16 cellular contexts compared by ENCODE assay signal in genomic region chr13:113400621-113401451, GRCh38. TPM values are rescaled to one million over a fixed set of nuclear protein-coding genes. Genes with fewer than 3 reads are reported as not detected.
DNase-seq lines count a peak whose midpoint lies in the region; ATAC-seq and TF ChIP-seq lines count a peak whose summit lies in the region.
"Had no signal": no experiment of that assay in that cellular context is flagged by ENCODE, and none has a peak within 500 bp of the region (broad histone marks: within the 10 kb centered on the region; RNA-seq: fewer than 3 reads in every experiment).

No MANE protein-coding gene starts in this region.

- peaks cover 0 to 64% (median 0%) of the 10 kb centered on the region in 11 experiments; a peak in 8 of 22 replicates for H3K27me3 ChIP-seq in BLaER1 treated with 17β-estradiol and CSF1 and Interleukin-3, amounts not matched to agents 10 nM and 100 nM
- no peaks in the 10 kb centered on the region for H3K27me3 ChIP-seq in BE2C
- H3K27me3 ChIP-seq: vagina had no signal

- peak overlapping the region in 9 of 11 experiments; percentile 9 to 91 (median 43); a peak in 16 of 22 replicates for H3K9ac ChIP-seq in BLaER1 treated with 17β-estradiol and CSF1 and Interleukin-3, amounts not matched to agents 10 nM and 100 nM

- no peak for TF ChIP-seq CTCF in coronary artery (IDR thresholded peaks at IDR 0.05)
- TF ChIP-seq CTCF in BE2C (IDR thresholded peaks at IDR 0.05; ENCODE audit: low read depth, low read length), result no peak

- H3K36me3 ChIP-seq in BLaER1 treated with 17β-estradiol and CSF1 and Interleukin-3, amounts not matched to agents 10 nM and 100 nM, result no peaks in the 10 kb centered on the region
- no peaks in the 10 kb centered on the region for H3K36me3 ChIP-seq in BE2C
- H3K36me3 ChIP-seq: vagina had no signal

- H3K4me1 ChIP-seq in BLaER1 treated with 17β-estradiol and CSF1 and Interleukin-3, amounts not matched to agents 10 nM and 100 nM, result peaks cover 40 to 88% (median 83%) of the 10 kb centered on the region in 10 experiments
- no peaks in the 10 kb centered on the region for H3K4me1 ChIP-seq in BE2C
- H3K4me1 ChIP-seq: vagina had no signal

- peak overlapping the region in 9 of 10 experiments; percentile 6 to 60 (median 24); a peak in 15 of 20 replicates for H3K4me3 ChIP-seq in BLaER1 treated with 17β-estradiol and CSF1 and Interleukin-3, amounts not matched to agents 10 nM and 100 nM
- H3K4me3 ChIP-seq in coronary artery (peak overlapping the region; percentile 30), BE2C (ENCODE audit: low read depth, low read length) (no peak overlapping the region)
- H3K4me3 ChIP-seq: vagina had no signal

- peak overlapping the region; percentile 70 to 100 (median 98) for H3K4me2 ChIP-seq in BLaER1 treated with 17β-estradiol and CSF1 and Interleukin-3, amounts not matched to agents 10 nM and 100 nM

- no peaks in the 10 kb centered on the region for H3K9me3 ChIP-seq in BLaER1 treated with 17β-estradiol and CSF1 and Interleukin-3, amounts not matched to agents 10 nM and 100 nM (replicated peaks in 1 of 11)
- no peaks in the 10 kb centered on the region for H3K9me3 ChIP-seq in BE2C
- H3K9me3 ChIP-seq: vagina had no signal

- H4K20me1 ChIP-seq in BLaER1 treated with 17β-estradiol and CSF1 and Interleukin-3, amounts not matched to agents 10 nM and 100 nM, result peaks cover 0 to 42% (median 0%) of the 10 kb centered on the region in 11 experiments; a peak in 4 of 22 replicates

- DNase-seq in NCI-H510A (lab: John Stamatoyannopoulos, UW), result peak; percentile 31
- DNase-seq in coronary artery (ENCODE audit: low spot score), result peak; percentile 81
- peak; percentile 62 for DNase-seq in myocyte (ENCODE audit: low read depth)
- no peak for DNase-seq in AML-193 (lab: John Stamatoyannopoulos, UW)
- no peak for DNase-seq in BE2C
- DNase-seq in T-helper 2 cell, result no peak
- DNase-seq: activated CD4-positive, alpha-beta T cell treated with anti-CD3 and anti-CD28 coated beads, Interleukin-2, amount 50 U/mL, for 48 hours; activated naive CD4-positive, alpha-beta T cell; central memory CD4-positive, alpha-beta T cell; naive thymus-derived CD8-positive, alpha-beta T cell; NCI-H1092; NCI-H82; T-helper 1 cell had no signal

- no peak for ATAC-seq in HG03378 (IDR thresholded peaks at IDR 0.05; ENCODE audit: unreplicated experiment)
- ATAC-seq: naive thymus-derived CD8-positive, alpha-beta T cell had no signal

- peak overlapping the region in 6 of 11 experiments; percentile 4 to 99 (median 63); a peak in 9 of 22 replicates for H3K27ac ChIP-seq in BLaER1 treated with 17β-estradiol and CSF1 and Interleukin-3, amounts not matched to agents 10 nM and 100 nM
- peak overlapping the region; percentile 89 to 93 for H3K27ac ChIP-seq in coronary artery
- H3K27ac ChIP-seq: vagina had no signal

RNA-seq across cellular contexts. Expression of gene GRTP1, which starts 36.9 kb away (rescaled TPM):
- total RNA-seq in myocyte, result not detected in 2 replicates
- 0.44 TPM for polyA plus RNA-seq in myocyte (2012)
- polyA plus RNA-seq in BE2C (2012; ENCODE audit: insufficient read depth, insufficient read length, low read depth), result 0.82 TPM
- total RNA-seq: naive thymus-derived CD8-positive, alpha-beta T cell had no signal
- polyA plus RNA-seq: naive thymus-derived CD8-positive, alpha-beta T cell had no signal

RNA-seq across cellular contexts. Expression of gene ADPRHL1, which starts 52.5 kb away (rescaled TPM):
- total RNA-seq in myocyte, result 6.6 and 8.4 TPM in 2 replicates
- polyA plus RNA-seq in myocyte (2012), result 6.8 TPM
- 0.54 TPM for polyA plus RNA-seq in BE2C (2012; ENCODE audit: insufficient read depth, insufficient read length, low read depth)

Comparison
In these comparisons a context has a peak if more than half of its experiments do, and no peak if none do; other contexts are left out.
1. DNase-seq: peak in NCI-H510A (single experiment), coronary artery (single experiment) and myocyte (single experiment); none in AML-193 (0 of 2), BE2C (single experiment) and T-helper 2 cell (0 of 5).